8 cellular contexts compared by ENCODE assay signal in the genomic region with DNA sequence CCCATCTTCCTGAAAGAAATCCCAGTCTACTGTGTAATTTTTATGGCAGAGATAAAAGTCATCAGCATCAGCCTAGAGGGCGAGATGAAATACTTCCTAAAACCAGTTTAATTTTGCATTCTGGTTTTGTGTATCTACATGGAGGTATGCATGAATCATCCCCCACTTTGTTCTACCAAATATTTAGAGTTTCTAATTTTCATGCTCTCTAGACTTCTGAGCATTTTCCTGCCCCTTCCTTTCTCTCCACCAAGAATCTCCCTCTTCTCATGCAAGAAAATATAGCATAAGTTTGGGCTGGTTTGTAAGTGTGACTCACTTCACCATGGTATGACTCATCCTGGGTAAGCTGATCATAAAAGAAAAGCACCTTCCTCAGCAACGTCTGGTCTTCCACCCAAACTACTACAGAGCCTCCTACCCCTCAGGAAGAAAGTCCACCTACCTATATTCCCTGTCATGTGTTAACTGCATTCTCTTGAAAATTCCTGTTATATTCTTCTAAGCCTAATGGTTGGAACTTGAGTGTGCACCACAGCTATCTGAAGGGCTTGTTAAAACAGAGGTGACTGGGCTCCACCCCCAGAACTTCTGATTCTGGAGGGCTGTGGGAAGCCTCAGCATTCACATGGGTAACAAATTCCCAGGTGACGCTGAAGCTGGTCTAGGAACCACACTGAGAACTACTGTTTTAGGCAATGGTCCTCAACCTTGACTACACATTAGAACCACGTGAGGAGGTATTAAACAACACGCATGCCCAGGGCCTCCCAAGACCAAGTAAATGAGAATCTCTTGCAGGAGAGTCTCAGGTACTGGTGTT. TPM values are rescaled to one million over a fixed set of nuclear protein-coding genes. Genes with fewer than 3 reads are reported as not detected.
DNase-seq lines count a peak whose midpoint lies in the region; ATAC-seq, FAIRE-seq and TF ChIP-seq lines count a peak whose summit lies in the region.

No MANE protein-coding gene starts in this region.

- peak overlapping the region; percentile 71 for H2AFZ ChIP-seq in keratinocyte (ENCODE audit: control insufficient read depth, low read length)

- dilution Hi-C loops in keratinocyte (cut with MboI; ENCODE audit: extremely low pct_ligation_motif_present, low sequenced_read_pairs), result no loop called here

- peaks cover 44% of the 10 kb centered on the region for H3K4me1 ChIP-seq in keratinocyte (ENCODE audit: control insufficient read depth, extremely low read depth, insufficient read depth, low read length)
- H3K4me1 ChIP-seq in colonic mucosa, result no peaks in the 10 kb centered on the region

- H3K9ac ChIP-seq in keratinocyte (ENCODE audit: control insufficient read depth, extremely low read depth, insufficient read depth, low read length) (peak overlapping the region; percentile 43), colonic mucosa (ENCODE audit: low read depth in 2 of 2, low read length in 2 of 2) (no peak overlapping the region)

- no peaks in the 10 kb centered on the region for H3K79me2 ChIP-seq in keratinocyte (ENCODE audit: control insufficient read depth, insufficient read depth, low read length)

- no peaks in the 10 kb centered on the region for H4K20me1 ChIP-seq in keratinocyte (ENCODE audit: control insufficient read depth, extremely low read depth, insufficient read depth, low read length)

- DNase-seq in A172 (ENCODE audit: low spot score) (peak; percentile 89), T1000 (lab: John Stamatoyannopoulos, UW) (peak; percentile 32), keratinocyte (ENCODE audit: low read depth, low spot score) (peak; percentile 81), colonic mucosa (no peak), NCI-H2171 (lab: John Stamatoyannopoulos, UW) (no peak), NCI-H526 (lab: John Stamatoyannopoulos, UW) (no peak)

- H3K27me3 ChIP-seq in keratinocyte (ENCODE audit: control insufficient read depth, extremely low read depth, insufficient read depth, low read length) (no peaks in the 10 kb centered on the region), colonic mucosa (no peaks in the 10 kb centered on the region)

- FAIRE-seq in keratinocyte (lab: Jason Lieb, UNC), result peak; percentile 87

- H3K36me3 ChIP-seq in keratinocyte (ENCODE audit: control insufficient read depth in 2 of 2, extremely low read depth in 1 of 2, insufficient read depth in 2 of 2, low read length in 2 of 2) (no peaks in the 10 kb centered on the region), colonic mucosa (no peaks in the 10 kb centered on the region)

- intact Hi-C loops in colonic mucosa (cut with DNase I), result no loop called here

- H3K9me1 ChIP-seq in keratinocyte (ENCODE audit: control insufficient read depth, extremely low read depth, insufficient read depth, low read length), result no peaks in the 10 kb centered on the region

- H3K4me2 ChIP-seq in keratinocyte (ENCODE audit: control insufficient read depth, extremely low read depth, insufficient read depth, low read depth, low read length), result peak overlapping the region; percentile 77

- H3K27ac ChIP-seq in keratinocyte (ENCODE audit: control insufficient read depth, insufficient read depth, low read length) (peak overlapping the region; percentile 85), colonic mucosa (no peak overlapping the region)

- peak; percentile 91 for ATAC-seq in GM18861 (IDR thresholded peaks at IDR 0.05; ENCODE audit: unreplicated experiment)
- ATAC-seq in HG03196 (IDR thresholded peaks at IDR 0.05; ENCODE audit: unreplicated experiment), result peak; percentile 89

- peak overlapping the region in 1 of 3 experiments; percentile 18 for H3K4me3 ChIP-seq in keratinocyte (ENCODE audit: control insufficient read depth in 2 of 3, extremely low read depth in 1 of 3, insufficient read depth in 2 of 3, low read depth in 1 of 3, low read length in 3 of 3)
- H3K4me3 ChIP-seq in colonic mucosa, result no peak overlapping the region

- TF ChIP-seq CTCF in keratinocyte (optimal IDR thresholded peaks at IDR 0.05 in 1 of 3, IDR thresholded peaks at IDR 0.05 in 1 of 3, conservative IDR thresholded peaks at IDR 0.05 in 1 of 3; ENCODE audit: extremely low read depth in 1 of 3, insufficient read depth in 2 of 3, low read length in 3 of 3), result no peak
- no peak for TF ChIP-seq CTCF in colonic mucosa (IDR thresholded peaks at IDR 0.05)

- H3K9me3 ChIP-seq in keratinocyte (ENCODE audit: control insufficient read depth, low read depth, low read length) (no peaks in the 10 kb centered on the region), colonic mucosa (no peaks in the 10 kb centered on the region)

RNA-seq across cellular contexts. Expression of a gene that starts 37.4 kb away (rescaled TPM):
- 0.62 TPM in 1 of 2 replicates, not detected in the other for total RNA-seq in A172 (2014; rRNA removed; shearing (Covaris generic))
- 0.76 to 1.6 TPM (median 1.2 TPM) in 3 replicates for polyA plus RNA-seq in keratinocyte
- polyA plus RNA-seq in keratinocyte (2011; ENCODE audit: low read depth), result 5.9 TPM
- 0.75 and 0.80 TPM in 2 replicates for polyA plus RNA-seq in keratinocyte (2011; cell fraction: cytosol; rRNA removed)
- 2.9 and 3.4 TPM in 2 replicates for polyA plus RNA-seq in keratinocyte (2011; cell fraction: nucleus; rRNA removed)
- 1.2 and 2.2 TPM in 2 replicates for polyA plus RNA-seq in keratinocyte (2012; ENCODE audit: low replicate concordance)
- polyA minus RNA-seq in keratinocyte, result 5.0 to 7.8 TPM (median 6.7 TPM) in 3 replicates
- polyA minus RNA-seq in keratinocyte (2011; cell fraction: cytosol; rRNA and poly(A)+ RNA removed), result not detected
- 3.5 and 5.7 TPM in 2 replicates for polyA minus RNA-seq in keratinocyte (2011; cell fraction: nucleus; rRNA and poly(A)+ RNA removed)
- total RNA-seq in colonic mucosa, result 1 to 10 TPM; 1.3 to 1.5 TPM

Comparison
In these comparisons a context has a peak if more than half of its experiments do, and no peak if none do; other contexts are left out.
1. DNase-seq: peak in A172 (single experiment), T1000 (single experiment) and keratinocyte (single experiment); none in colonic mucosa (single experiment), NCI-H2171 (single experiment) and NCI-H526 (0 of 2).